ENCODE assay signal across 8 cellular contexts in genomic region chr20:54173653-54174451, GRCh38. TPM values are rescaled to one million over a fixed set of nuclear protein-coding genes. Genes with fewer than 3 reads are reported as not detected.
A peak's percentile ranks its signal among the peaks of the same experiment; 100 is the strongest.
DNase-seq lines count a peak whose midpoint lies in the region; ATAC-seq and TF ChIP-seq lines count a peak whose summit lies in the region.

CYP24A1 (minus strand) TSS chr20:54173986; CDS start chr20:54173579, 407 bp downstream.

- H2BK12ac ChIP-seq in mesenchymal stem cell (ENCODE audit: low read length in 2 of 2) = no peak within 1 kb of the TSS

- H4K91ac ChIP-seq in mesenchymal stem cell (ENCODE audit: low read length) = no peak within 1 kb of the TSS

- H3K4ac ChIP-seq in mesenchymal stem cell (ENCODE audit: low read depth in 1 of 2, low read length in 2 of 2) = no peak within 1 kb of the TSS

- H2BK5ac ChIP-seq in mesenchymal stem cell (ENCODE audit: low read depth, low read length, poor library complexity, severe bottlenecking) = no peak within 1 kb of the TSS

- no peak for DNase-seq in AG10803 (ENCODE audit: low read depth)
- DNase-seq in HL-60 (ENCODE audit: low read depth in 1 of 2, low spot score in 1 of 2) = peak in 1 of 2 experiments; percentile 36
- DNase-seq in astrocyte of the hippocampus (ENCODE audit: low read depth, low spot score) = peak; percentile 41
- DNase-seq in mesenchymal stem cell = no peak
- DNase-seq in inferior parietal cortex (ENCODE audit: extremely low spot score) = no peak
- DNase-seq in HAP-1 (ENCODE audit: low spot score in 2 of 2) = no peak
- DNase-seq in NCI-H345 (lab: John Stamatoyannopoulos, UW) = no peak

- H4K8ac ChIP-seq in mesenchymal stem cell (ENCODE audit: low read length) = no peak within 1 kb of the TSS

- peaks cover 19% of the 10 kb centered on the region for H3K4me1 ChIP-seq in mesenchymal stem cell (ENCODE audit: control insufficient read depth, insufficient read depth, low read depth, low read length)
- H3K4me1 ChIP-seq in HAP-1 = no peaks in the 10 kb centered on the region

- no peak within 1 kb of the TSS for H3K18ac ChIP-seq in mesenchymal stem cell (ENCODE audit: low read depth in 1 of 2, low read length in 2 of 2)

- no peaks in the 10 kb centered on the region for H3K79me1 ChIP-seq in mesenchymal stem cell (replicated peaks; ENCODE audit: low read length, poor library complexity, severe bottlenecking)

- TF ChIP-seq CTCF in AG10803 (conservative IDR thresholded peaks at IDR 0.05; ENCODE audit: low read length) (no peak), HL-60 (IDR thresholded peaks at IDR 0.05; ENCODE audit: insufficient read depth, low read length) (no peak)

- no peak within 1 kb of the TSS for H3K23ac ChIP-seq in mesenchymal stem cell (ENCODE audit: low read length in 2 of 2)

- peaks cover 45% of the 10 kb centered on the region for H3K27me3 ChIP-seq in HL-60 (ENCODE audit: insufficient read depth, poor library complexity, severe bottlenecking)
- H3K27me3 ChIP-seq in mesenchymal stem cell (ENCODE audit: control insufficient read depth in 1 of 2, insufficient read depth in 1 of 2, low read length in 2 of 2) = peaks cover 60 to 65% of the 10 kb centered on the region in 2 experiments
- peaks cover 66% of the 10 kb centered on the region for H3K27me3 ChIP-seq in HAP-1 (ENCODE audit: low read depth)

- no peak within 1 kb of the TSS for H2BK120ac ChIP-seq in mesenchymal stem cell (ENCODE audit: low read depth, low read length)

- H2AFZ ChIP-seq in mesenchymal stem cell (ENCODE audit: low read depth, low read length) = no peak within 1 kb of the TSS

- H3K27ac ChIP-seq in HL-60 (replicated peaks) = no peak within 1 kb of the TSS
- H3K27ac ChIP-seq in mesenchymal stem cell (ENCODE audit: low read length, poor library complexity, severe bottlenecking) = no peak within 1 kb of the TSS

- no peak within 1 kb of the TSS for H3K14ac ChIP-seq in mesenchymal stem cell (ENCODE audit: low read length in 2 of 2)

- peak within 1 kb of the TSS; percentile 79 for H3K4me2 ChIP-seq in mesenchymal stem cell (ENCODE audit: low read length, poor library complexity, severe bottlenecking)

- WGBS in mesenchymal stem cell = 4% methylated on average over 52 of the region's 61 CpGs

- no peak within 1 kb of the TSS for H2BK15ac ChIP-seq in mesenchymal stem cell (ENCODE audit: low read depth, poor library complexity, severe bottlenecking)

- no peak within 1 kb of the TSS for H2AK5ac ChIP-seq in mesenchymal stem cell (ENCODE audit: low read length, severe bottlenecking)

- peak within 1 kb of the TSS; percentile 35 for H3K4me3 ChIP-seq in AG10803 (ENCODE audit: low read length)
- H3K4me3 ChIP-seq in HL-60 (replicated peaks; ENCODE audit: insufficient read depth, low read length) = peak within 1 kb of the TSS; percentile 22
- H3K4me3 ChIP-seq in mesenchymal stem cell (ENCODE audit: insufficient read depth in 1 of 2, low read depth in 1 of 2, low read length in 2 of 2) = peak within 1 kb of the TSS; percentile 36 to 46
- H3K4me3 ChIP-seq in HAP-1 = no peak within 1 kb of the TSS

- no peaks in the 10 kb centered on the region for H3K36me3 ChIP-seq in mesenchymal stem cell (ENCODE audit: control insufficient read depth in 1 of 2, insufficient read depth in 2 of 2, low read depth in 1 of 2, low read length in 2 of 2)
- H3K36me3 ChIP-seq in HAP-1 (replicated peaks) = no peaks in the 10 kb centered on the region

- H3K9ac ChIP-seq in mesenchymal stem cell (ENCODE audit: low read length) = no peak within 1 kb of the TSS

- in situ Hi-C loops in HAP-1 (cut with MboI; ENCODE audit: low sequenced_read_pairs) = no loop called here

- ATAC-seq in GM21526 (IDR thresholded peaks at IDR 0.05; ENCODE audit: low FRiP score, unreplicated experiment) = no peak

- H3K9me3 ChIP-seq in mesenchymal stem cell (ENCODE audit: control insufficient read depth, low read length) (no peaks in the 10 kb centered on the region), HAP-1 (no peaks in the 10 kb centered on the region)

RNA-seq across cellular contexts. Expression of gene CYP24A1, which starts in this region (rescaled TPM):
- not detected for polyA plus RNA-seq in mesenchymal stem cell (2013, experiment 1 of 2)
- not detected for polyA plus RNA-seq in mesenchymal stem cell (2013, experiment 2 of 2)
